15 cellular contexts compared by ENCODE assay signal in the genomic region with DNA sequence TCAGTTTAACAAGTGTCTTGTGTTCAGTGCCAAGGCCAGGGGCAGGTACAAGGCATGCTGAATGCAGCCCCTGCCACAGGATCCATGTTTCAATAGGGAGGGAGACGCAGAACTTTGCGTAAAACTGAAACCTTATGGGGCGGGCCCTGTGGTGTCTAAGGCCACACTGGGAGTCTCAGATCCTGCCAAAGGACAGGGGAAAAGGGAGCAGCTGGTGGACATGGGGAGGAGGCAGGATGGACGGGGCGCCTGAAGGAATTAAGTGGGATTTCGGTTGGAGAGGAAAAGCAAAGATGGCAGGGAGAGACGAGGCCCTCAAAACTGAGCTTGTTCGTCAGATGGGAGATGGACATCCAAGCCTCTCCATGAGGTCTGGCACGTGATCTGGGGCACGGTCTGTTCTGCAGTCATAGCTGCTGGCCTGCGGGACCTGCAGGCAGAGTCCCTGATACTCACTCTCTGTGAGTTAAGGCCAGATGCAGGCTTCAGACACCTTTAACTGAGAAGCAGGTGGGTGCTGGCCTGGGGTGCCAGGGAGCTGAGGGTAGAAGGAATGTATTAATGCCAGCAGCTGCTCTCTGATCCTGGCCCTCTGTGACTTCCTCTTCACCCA. TPM values are rescaled to one million over a fixed set of nuclear protein-coding genes. Genes with fewer than 3 reads are reported as not detected.
DNase-seq lines count a peak whose midpoint lies in the region; ATAC-seq and TF ChIP-seq lines count a peak whose summit lies in the region.
"Had no signal": no experiment of that assay in that cellular context is flagged by ENCODE, and none has a peak within 500 bp of the region (broad histone marks: within the 10 kb centered on the region; RNA-seq: fewer than 3 reads in every experiment).

No MANE protein-coding gene starts in this region.

- H3K4me1 ChIP-seq in right atrium auricular region, result peaks cover 0 to 50% of the 10 kb centered on the region in 2 donors
- H3K4me1 ChIP-seq in psoas muscle, result peaks cover 17% of the 10 kb centered on the region

- H3K27me3 Mint-ChIP-seq in WTC11 (ENCODE audit: low read depth), result no peaks in the 10 kb centered on the region

- H3K9me3 ChIP-seq in right atrium auricular region (no peaks in the 10 kb centered on the region), psoas muscle (no peaks in the 10 kb centered on the region)

- no peak for TF ChIP-seq CTCF in right atrium auricular region (IDR thresholded peaks at IDR 0.05)
- TF ChIP-seq CTCF in WTC11 (IDR thresholded peaks at IDR 0.05), result no peak
- TF ChIP-seq CTCF in psoas muscle (IDR thresholded peaks at IDR 0.05), result no peak

- H3K4me3 ChIP-seq in right atrium auricular region, result no peak overlapping the region
- H3K4me3 ChIP-seq in psoas muscle, result no peak overlapping the region

- no peaks in the 10 kb centered on the region for H3K27me3 ChIP-seq in right atrium auricular region
- H3K27me3 ChIP-seq in psoas muscle (ENCODE audit: insufficient read depth in 3 of 3, low read length in 2 of 3), result no peaks in the 10 kb centered on the region

- intact Hi-C loops in Right ventricle myocardium inferior (cut with DNase I), result loop anchor here (10.0 kb wide), 1 partner anchor 63 kb away; no protein-coding TSS in a partner anchor
- intact Hi-C loops in psoas muscle (cut with DNase I), result no loop called here
- intact Hi-C loops in posterior vena cava (cut with DNase I), result no loop called here

- POLR2A ChIA-PET in WTC11 (lab: Charles Lee), result no interaction called here

- 0 out of 2 replicates have a peak overlapping the region, but pooled peaks have one; percentile 39 for H3K27ac Mint-ChIP-seq in WTC11

- peaks cover 7% of the 10 kb centered on the region for H3K36me3 Mint-ChIP-seq in WTC11
- H3K36me3 Mint-ChIP-seq: CD4-positive, alpha-beta memory T cell had no signal

- H3K27ac ChIP-seq in right atrium auricular region (no peak overlapping the region), psoas muscle (no peak overlapping the region)
- H3K27ac ChIP-seq: 22Rv1 had no signal

- peaks cover 93% of the 10 kb centered on the region for H3K4me1 Mint-ChIP-seq in WTC11

- 57 to 82% (median 72%) methylated on average over 11 of the region's 11 CpGs for WGBS in psoas muscle, 3 donors

- DNase-seq in Right ventricle myocardium inferior (ENCODE audit: missing footprints) (no peak), right atrium auricular region (ENCODE audit: low spot score) (no peak), WTC11 (ENCODE audit: low spot score) (no peak), myocyte (ENCODE audit: low read depth) (peak; percentile 19), psoas muscle (no peak), posterior vena cava (ENCODE audit: low spot score) (no peak), NCI-H345 (lab: John Stamatoyannopoulos, UW) (no peak)
- DNase-seq: CD4-positive, alpha-beta memory T cell; GF-D8; KBM-7; NCI-H187; NCI-H2107; OCI-M1 had no signal

- H3K36me3 ChIP-seq in right atrium auricular region (no peaks in the 10 kb centered on the region), psoas muscle (ENCODE audit: insufficient read depth in 1 of 2, low read depth in 1 of 2) (no peaks in the 10 kb centered on the region)

- H3K9me3 Mint-ChIP-seq in WTC11, result 0 out of 2 replicates have a peak, but pooled peaks cover 3% of the 10 kb centered on the region

- ATAC-seq in Right ventricle myocardium inferior (peak; percentile 52), WTC11 (no peak), psoas muscle (peak in 3 of 4 donors; percentile 17 to 55 (median 42)), HG03571 (IDR thresholded peaks at IDR 0.05; ENCODE audit: unreplicated experiment) (no peak)

- H3K4me3 Mint-ChIP-seq in WTC11, result no peak overlapping the region
- H3K4me3 Mint-ChIP-seq: CD4-positive, alpha-beta memory T cell had no signal

- CTCF ChIA-PET in WTC11 (lab: Charles Lee), result interaction anchor here (0.7 to 4.9 kb wide), 11 partner anchors 9 to 116 kb away, joined by 3 to 25 read pairs (median 4); a partner anchor contains a TSS

TF ChIP-seq in WTC11, 78 proteins besides CTCF, POLR2A, EP300 and RAD21:
- TF ChIP-seq, protein P1, sequence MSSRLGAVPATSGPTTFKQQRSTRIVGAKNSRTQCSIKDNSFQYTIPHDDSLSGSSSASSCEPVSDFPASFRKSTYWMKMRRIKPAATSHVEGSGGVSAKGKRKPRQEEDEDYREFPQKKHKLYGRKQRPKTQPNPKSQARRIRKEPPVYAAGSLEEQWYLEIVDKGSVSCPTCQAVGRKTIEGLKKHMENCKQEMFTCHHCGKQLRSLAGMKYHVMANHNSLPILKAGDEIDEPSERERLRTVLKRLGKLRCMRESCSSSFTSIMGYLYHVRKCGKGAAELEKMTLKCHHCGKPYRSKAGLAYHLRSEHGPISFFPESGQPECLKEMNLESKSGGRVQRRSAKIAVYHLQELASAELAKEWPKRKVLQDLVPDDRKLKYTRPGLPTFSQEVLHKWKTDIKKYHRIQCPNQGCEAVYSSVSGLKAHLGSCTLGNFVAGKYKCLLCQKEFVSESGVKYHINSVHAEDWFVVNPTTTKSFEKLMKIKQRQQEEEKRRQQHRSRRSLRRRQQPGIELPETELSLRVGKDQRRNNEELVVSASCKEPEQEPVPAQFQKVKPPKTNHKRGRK (CRISPR knock-in tag; IDR thresholded peaks at IDR 0.05; ENCODE audit: borderline replicate concordance), result no peak
- TF ChIP-seq FOXP1 (CRISPR knock-in tag; IDR thresholded peaks at IDR 0.05; ENCODE audit: borderline replicate concordance), result no peak
- TF ChIP-seq, protein P2, sequence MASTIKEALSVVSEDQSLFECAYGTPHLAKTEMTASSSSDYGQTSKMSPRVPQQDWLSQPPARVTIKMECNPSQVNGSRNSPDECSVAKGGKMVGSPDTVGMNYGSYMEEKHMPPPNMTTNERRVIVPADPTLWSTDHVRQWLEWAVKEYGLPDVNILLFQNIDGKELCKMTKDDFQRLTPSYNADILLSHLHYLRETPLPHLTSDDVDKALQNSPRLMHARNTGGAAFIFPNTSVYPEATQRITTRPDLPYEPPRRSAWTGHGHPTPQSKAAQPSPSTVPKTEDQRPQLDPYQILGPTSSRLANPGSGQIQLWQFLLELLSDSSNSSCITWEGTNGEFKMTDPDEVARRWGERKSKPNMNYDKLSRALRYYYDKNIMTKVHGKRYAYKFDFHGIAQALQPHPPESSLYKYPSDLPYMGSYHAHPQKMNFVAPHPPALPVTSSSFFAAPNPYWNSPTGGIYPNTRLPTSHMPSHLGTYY (CRISPR knock-in tag; IDR thresholded peaks at IDR 0.05), result no peak

RNA-seq across cellular contexts. Expression of a gene that starts 48.8 kb away (rescaled TPM):
- 9.3 TPM for total RNA-seq in Right ventricle myocardium inferior
- 1 to 10 TPM; 3.1 to 4.0 TPM for total RNA-seq in right atrium auricular region
- 104 to 108 TPM (median 106 TPM) in 3 replicates for total RNA-seq in WTC11 (2021)
- total RNA-seq in myocyte, result 0.53 and 0.78 TPM in 2 replicates
- 8.2 TPM for polyA plus RNA-seq in myocyte (2012)
- total RNA-seq in psoas muscle, result 10 to 100 TPM in 1 of 4 donors, 1 to 10 TPM in 3; 5.3 to 13.3 (median 8.0) TPM
- polyA plus RNA-seq in psoas muscle, result 1 to 10 TPM; 2.1 to 6.1 (median 5.6) TPM
- total RNA-seq in posterior vena cava, result 10 to 100 TPM; 23.1 to 25.9 TPM
- total RNA-seq: CD4-positive, alpha-beta memory T cell had no signal

Comparison
In these comparisons a context has a peak if more than half of its experiments do, and no peak if none do; other contexts are left out.
1. ATAC-seq: peak in Right ventricle myocardium inferior (single experiment) and psoas muscle (3 of 4); none in WTC11 (single experiment) and HG03571 (single experiment).